In the genomic region with DNA sequence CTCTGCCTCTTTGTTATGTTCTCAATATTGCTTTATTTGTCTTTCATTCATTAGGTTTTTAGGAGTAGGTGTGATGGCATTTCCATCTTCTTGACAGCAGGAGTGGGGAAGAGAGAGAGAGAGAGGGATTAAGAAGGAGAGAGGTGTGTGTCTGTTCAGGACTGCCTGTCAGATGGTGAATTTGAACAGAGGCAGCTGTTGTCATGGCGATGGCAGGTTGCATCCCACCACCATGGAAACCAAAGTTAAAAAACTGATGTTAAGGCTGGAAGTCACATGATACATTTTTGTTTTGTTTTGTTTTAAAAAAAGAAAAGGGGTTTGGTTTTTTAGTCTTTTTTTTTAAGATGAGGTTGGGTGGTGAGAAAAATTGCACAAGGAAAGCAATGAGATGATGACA, we compare ENCODE assay signal across 20 cellular contexts. TPM values are rescaled to one million over a fixed set of nuclear protein-coding genes. Genes with fewer than 3 reads are reported as not detected.
"Had no signal": no experiment of that assay in that cellular context is flagged by ENCODE, and none has a peak within 500 bp of the region (broad histone marks: within the 10 kb centered on the region; RNA-seq: fewer than 3 reads in every experiment).

No MANE protein-coding gene starts in this region.

- H3K4me3 ChIP-seq: esophagus muscularis mucosa, gastrocnemius medialis, right atrium auricular region, sigmoid colon, skin epidermis had no signal

- H3K36me3 Mint-ChIP-seq: naive thymus-derived CD8-positive, alpha-beta T cell had no signal

- H3K9me3 Mint-ChIP-seq: effector memory CD8-positive, alpha-beta T cell; naive thymus-derived CD8-positive, alpha-beta T cell had no signal

- H3K27ac ChIP-seq: epithelial cell of prostate, esophagus muscularis mucosa, gastrocnemius medialis, right atrium auricular region, skin epidermis had no signal

- H3K4me3 Mint-ChIP-seq: dendritic cell treated with granulocyte-macrophage colony-stimulating factor and Interleukin-4, amounts not matched to agents 40 ng/mL and 50 ng/mL, for 4 days; effector memory CD8-positive, alpha-beta T cell; naive thymus-derived CD8-positive, alpha-beta T cell had no signal

- ATAC-seq: effector memory CD8-positive, alpha-beta T cell; gastrocnemius medialis; left lobe of liver; naive thymus-derived CD8-positive, alpha-beta T cell had no signal

- H3K27ac Mint-ChIP-seq: dendritic cell treated with granulocyte-macrophage colony-stimulating factor and Interleukin-4, amounts not matched to agents 40 ng/mL and 50 ng/mL, for 4 days; effector memory CD8-positive, alpha-beta T cell; naive thymus-derived CD8-positive, alpha-beta T cell had no signal

- H3K27me3 ChIP-seq: esophagus muscularis mucosa, gastrocnemius medialis, right atrium auricular region, sigmoid colon had no signal

- DNase-seq: effector memory CD8-positive, alpha-beta T cell; gastrocnemius medialis; islet precursor cell; mammary epithelial cell; naive thymus-derived CD8-positive, alpha-beta T cell; posterior cingulate gyrus; sigmoid colon; stimulated activated CD4-positive, alpha-beta T cell treated with anti-CD3 and anti-CD28 coated beads, Interleukin-2, amount 100 ng/mL, for 24 hours; stimulated activated CD4-positive, alpha-beta T cell treated with anti-CD3 and anti-CD28 coated beads, Interleukin-4, amount 100 ng/mL, for 4 hours; stimulated activated naive CD4-positive, alpha-beta T cell; trophoblast cell had no signal

- FAIRE-seq: colon had no signal

RNA-seq across cellular contexts. Expression of a gene that starts 18.3 kb away (rescaled TPM):
- total RNA-seq: fibroblast of villous mesenchyme; mammary epithelial cell; naive thymus-derived CD8-positive, alpha-beta T cell; osteocyte had no signal
